26 cellular contexts compared by ENCODE assay signal in the genomic region with DNA sequence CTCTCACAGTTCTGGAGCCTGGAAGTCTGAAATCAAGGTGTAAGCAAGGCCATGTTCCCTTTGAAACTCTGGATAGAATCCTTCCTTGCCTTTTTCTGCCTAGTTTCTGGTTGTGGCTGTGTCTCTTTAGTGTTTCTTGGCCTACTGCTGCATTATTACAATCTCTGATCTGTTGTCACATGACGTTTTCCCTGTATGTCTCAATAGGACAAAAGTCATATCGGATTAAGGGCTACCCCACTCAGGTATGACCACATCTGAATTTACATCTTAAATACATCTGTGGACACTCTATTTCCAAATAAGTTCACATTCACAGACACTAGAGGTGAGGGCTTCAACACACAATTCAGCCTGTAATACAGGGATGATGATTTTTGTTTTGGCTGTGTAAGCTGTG.
"Had no signal": no experiment of that assay in that cellular context is flagged by ENCODE, and none has a peak within 500 bp of the region (broad histone marks: within the 10 kb centered on the region; RNA-seq: fewer than 3 reads in every experiment).

No MANE protein-coding gene starts in this region.

- DNase-seq: activated CD4-positive, alpha-beta T cell treated with anti-CD3 and anti-CD28 coated beads for 4 hours; activated CD4-positive, alpha-beta T cell treated with anti-CD3 and anti-CD28 coated beads, Interleukin-2, amount 50 U/mL, for 4 hours; activated CD8-positive, alpha-beta memory T cell treated with anti-CD3 and anti-CD28 coated beads for 24 hours; activated effector memory CD4-positive, alpha-beta T cell treated with Interleukin-2 at 50 U/mL for 16 hours; activated naive CD4-positive, alpha-beta T cell treated with Interleukin-2 at 50 U/mL for 16 hours; anterior cingulate cortex; body of pancreas; cerebellar nuclear complex; colonic mucosa; effector CD8-positive, alpha-beta T cell; esophagus squamous epithelium; gastrocnemius medialis; hippocampal formation; immature natural killer cell; kidney; naive B cell; pancreas; psoas muscle; stimulated activated CD4-positive, alpha-beta T cell treated with anti-CD3 and anti-CD28 coated beads, Interleukin-2, amount 100 ng/mL, for 48 hours; stimulated activated naive CD8-positive, alpha-beta T cell treated with anti-CD3 and anti-CD28 coated beads, Interleukin-15, Interleukin-2, amounts not matched to agents 100 U/mL and 50 U/mL, for 24 hours; T-helper 1 cell; testis; transverse colon had no signal

- H3K4me1 ChIP-seq: body of pancreas, colonic mucosa, right atrium auricular region had no signal

- H3K27ac ChIP-seq: body of pancreas, colonic mucosa, epithelial cell of prostate, esophagus squamous epithelium, gastrocnemius medialis, pancreas, psoas muscle, right atrium auricular region, testis had no signal

- H3K27me3 ChIP-seq: body of pancreas, colonic mucosa, esophagus squamous epithelium, gastrocnemius medialis, pancreas, right atrium auricular region, testis, transverse colon had no signal

- H3K9me3 ChIP-seq: body of pancreas, colonic mucosa, esophagus squamous epithelium, gastrocnemius medialis, pancreas, psoas muscle, right atrium auricular region, testis, transverse colon had no signal

- H3K36me3 ChIP-seq: colonic mucosa, esophagus squamous epithelium, gastrocnemius medialis, pancreas, right atrium auricular region, transverse colon had no signal

- ATAC-seq: body of pancreas; gastrocnemius medialis; psoas muscle; stimulated activated naive CD8-positive, alpha-beta T cell treated with anti-CD3 and anti-CD28 coated beads, Interleukin-15, Interleukin-2, amounts not matched to agents 100 U/mL and 50 U/mL, for 24 hours had no signal

- H3K4me3 ChIP-seq: body of pancreas, colonic mucosa, esophagus squamous epithelium, gastrocnemius medialis, lung, pancreas, psoas muscle, right atrium auricular region, testis, transverse colon had no signal
